ENCODE assay signal across 18 cellular contexts in the genomic region with DNA sequence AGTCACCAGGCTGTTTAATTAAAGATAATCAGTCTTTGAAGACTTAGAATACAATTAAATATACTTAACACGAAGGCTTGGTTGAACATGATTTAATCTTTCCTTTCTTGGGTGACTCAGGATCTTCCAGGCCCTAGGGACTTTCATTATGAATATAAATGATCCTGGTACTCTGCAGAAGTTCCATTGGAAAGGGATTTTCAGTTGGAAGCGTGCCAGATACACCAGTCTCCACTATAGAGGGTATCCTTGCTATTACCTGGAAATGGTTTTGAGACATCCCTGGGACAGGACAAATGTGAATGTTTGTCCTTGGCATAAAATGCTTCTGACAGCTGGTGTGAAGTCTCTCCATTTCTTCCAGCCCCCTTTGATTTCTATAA.
"Had no signal": no experiment of that assay in that cellular context is flagged by ENCODE, and none has a peak within 500 bp of the region (broad histone marks: within the 10 kb centered on the region; RNA-seq: fewer than 3 reads in every experiment).

No MANE protein-coding gene starts in this region.

- DNase-seq: activated CD4-positive, alpha-beta T cell treated with anti-CD3 and anti-CD28 coated beads for 4 hours; activated CD4-positive, alpha-beta T cell treated with anti-CD3 and anti-CD28 coated beads, Interleukin-2, amount 50 U/mL, for 4 hours; activated naive CD4-positive, alpha-beta T cell treated with Interleukin-2 at 50 U/mL for 16 hours; activated T-cell treated with anti-CD3 and anti-CD28 coated beads for 4 hours; activated T-cell treated with anti-CD3 and anti-CD28 coated beads, Interleukin-2, amount 50 U/mL, for 72 hours; anterior cingulate cortex; endodermal cell; foreskin fibroblast; head of caudate nucleus; hippocampal formation; left colon; mammary epithelial cell; naive B cell; nephron progenitor cell; retina; stimulated activated CD4-positive, alpha-beta T cell treated with anti-CD3 and anti-CD28 coated beads, Interleukin-12 subunit alpha, Interleukin-12 subunit beta, amount 100 ng/mL, for 4 hours; stimulated activated CD4-positive, alpha-beta T cell treated with anti-CD3 and anti-CD28 coated beads, Interleukin-4, amount 100 ng/mL, for 24 hours; trophoblast cell had no signal
